15 cellular contexts compared by ENCODE assay signal in genomic region chr3:25457642-25458419, GRCh38. TPM values are rescaled to one million over a fixed set of nuclear protein-coding genes. Genes with fewer than 3 reads are reported as not detected.
DNase-seq lines count a peak whose midpoint lies in the region; ATAC-seq and TF ChIP-seq lines count a peak whose summit lies in the region.
"Had no signal": no experiment of that assay in that cellular context is flagged by ENCODE, and none has a peak within 500 bp of the region (broad histone marks: within the 10 kb centered on the region; RNA-seq: fewer than 3 reads in every experiment).

No MANE protein-coding gene starts in this region.

- TF ChIP-seq CTCF in HEK293 (tag by site-specific recombination; IDR thresholded peaks at IDR 0.05), result no peak
- no peak for TF ChIP-seq CTCF in brain microvascular endothelial cell (IDR thresholded peaks at IDR 0.05; ENCODE audit: low read depth, low read length, missing control alignments)
- TF ChIP-seq CTCF in left ventricle myocardium inferior (IDR thresholded peaks at IDR 0.05; ENCODE audit: borderline replicate concordance), result no peak
- TF ChIP-seq CTCF in gastrocnemius medialis (IDR thresholded peaks at IDR 0.05 in 4 of 5, conservative IDR thresholded peaks at IDR 0.05 in 1 of 5), result no peak

- H3K27me3 ChIP-seq in brain microvascular endothelial cell (replicated peaks) (no peaks in the 10 kb centered on the region), left ventricle myocardium inferior (ENCODE audit: low read depth) (no peaks in the 10 kb centered on the region), gastrocnemius medialis (no peaks in the 10 kb centered on the region)

- in situ Hi-C loops in brain microvascular endothelial cell (cut with HindIII; ENCODE audit: low pct_ligation_motif_present, low sequenced_read_pairs) (no loop called here), gastrocnemius medialis (cut with MboI; ENCODE audit: low sequenced_read_pairs in 4 of 4) (loop anchor here in 2 of 4 donors (25.0 kb wide), 1 partner anchor 329 kb away; the partner anchor contains the start of genes NGLY1 (in 2 of the 2) and OXSM (in 2 of the 2))

- H3K4me1 ChIP-seq in HEK293 (ENCODE audit: control insufficient read depth, insufficient read depth, low read length) (peaks cover 13% of the 10 kb centered on the region), left ventricle myocardium inferior (peaks cover 95% of the 10 kb centered on the region), gastrocnemius medialis (peaks cover 44 to 62% of the 10 kb centered on the region in 2 donors)

- ATAC-seq in gastrocnemius medialis (peak; percentile 54 to 74), GM21447 (IDR thresholded peaks at IDR 0.05; ENCODE audit: unreplicated experiment) (no peak)

- TF ChIP-seq POLR2A in gastrocnemius medialis (IDR thresholded peaks at IDR 0.05), result no peak

- no peak for DNase-seq in brain microvascular endothelial cell
- DNase-seq in left ventricle myocardium inferior, result no peak
- no peak for DNase-seq in gastrocnemius medialis
- DNase-seq in anterior cingulate cortex (lab: John Stamatoyannopoulos, UW), result no peak
- no peak for DNase-seq in GOT3 (lab: John Stamatoyannopoulos, UW)
- no peak for DNase-seq in HEK293T (ENCODE audit: extremely low spot score)
- DNase-seq: activated CD4-positive, alpha-beta memory T cell treated with anti-CD3 and anti-CD28 coated beads for 36 hours; AML-193; DMS153; NCI-H187 treated with DMSO at 0.1 percent for 48 hours; occipital lobe; T1000 had no signal

- POLR2A ChIA-PET in HEK293 (lab: Yijun Ruan, JAX), result no interaction called here
- POLR2A ChIA-PET in HEK293T (lab: Yijun Ruan, JAX), result no interaction called here

- no peaks in the 10 kb centered on the region for H3K36me3 ChIP-seq in HEK293 (ENCODE audit: control insufficient read depth in 2 of 2, insufficient read depth in 1 of 2, low read length in 2 of 2)
- H3K36me3 ChIP-seq in brain microvascular endothelial cell (replicated peaks), result peaks cover 18% of the 10 kb centered on the region
- H3K36me3 ChIP-seq in left ventricle myocardium inferior, result peaks cover 13% of the 10 kb centered on the region
- no peaks in the 10 kb centered on the region for H3K36me3 ChIP-seq in gastrocnemius medialis

- CTCF ChIA-PET in HEK293 (lab: Yijun Ruan, JAX), result interaction anchor here (0.7 kb wide), 1 partner anchor 12 kb away, joined by 3 read pairs; no protein-coding TSS in a partner anchor
- CTCF ChIA-PET in HEK293T (lab: Yijun Ruan, JAX), result no interaction called here

- no peaks in the 10 kb centered on the region for H3K9me3 ChIP-seq in HEK293 (ENCODE audit: control insufficient read depth, insufficient read depth, low read depth, low read length)
- H3K9me3 ChIP-seq in left ventricle myocardium inferior (replicated peaks), result no peaks in the 10 kb centered on the region
- no peaks in the 10 kb centered on the region for H3K9me3 ChIP-seq in gastrocnemius medialis

- H3K27ac ChIP-seq in HEK293 (ENCODE audit: extremely low read depth, low read depth, low read length), result no peak overlapping the region
- H3K27ac ChIP-seq in brain microvascular endothelial cell, result peak overlapping the region; percentile 76
- H3K27ac ChIP-seq in left ventricle myocardium inferior (replicated peaks), result peak overlapping the region; percentile 80
- H3K27ac ChIP-seq in gastrocnemius medialis, result peak overlapping the region; percentile 47 to 67 (median 52)

- H3K4me3 ChIP-seq in HEK293 (ENCODE audit: low read depth, low read length) (no peak overlapping the region), brain microvascular endothelial cell (ENCODE audit: low read depth, low read length) (no peak overlapping the region), left ventricle myocardium inferior (no peak overlapping the region), gastrocnemius medialis (no peak overlapping the region)

- intact Hi-C loops in left ventricle myocardium inferior (cut with micrococcal nuclease), result no loop called here
- intact Hi-C loops in gastrocnemius medialis (cut with DNase I; ENCODE audit: low total_unique reads), result no loop called here

TF ChIP-seq in HEK293, 187 proteins besides CTCF, POLR2A, EP300 and RAD21 (continues in another document):
- TF ChIP-seq ZNF488 (tag by site-specific recombination; IDR thresholded peaks at IDR 0.05) (no peak), ZNF629 (tag by site-specific recombination; IDR thresholded peaks at IDR 0.05) (0 out of 2 replicates have a peak, but pooled peaks have one; percentile 46), ZBTB11 (tag by site-specific recombination; conservative IDR thresholded peaks at IDR 0.05; ENCODE audit: low read depth) (no peak), ZNF843 (tag by site-specific recombination; IDR thresholded peaks at IDR 0.05) (no peak)

TF ChIP-seq in HEK293T, 16 proteins besides CTCF, POLR2A, EP300 and RAD21:
- TF ChIP-seq FOXK2 (IDR thresholded peaks at IDR 0.05) (no peak), TARDBP (IDR thresholded peaks at IDR 0.05) (no peak), SUZ12 (IDR thresholded peaks at IDR 0.05) (no peak), PKNOX1 (IDR thresholded peaks at IDR 0.05) (no peak), L3MBTL2 (conservative IDR thresholded peaks at IDR 0.05) (no peak), BHLHE40 (IDR thresholded peaks at IDR 0.05; ENCODE audit: borderline replicate concordance) (no peak), ELF4 (IDR thresholded peaks at IDR 0.05) (no peak), CTBP1 (IDR thresholded peaks at IDR 0.05; ENCODE audit: borderline replicate concordance) (no peak), ZNF384 (IDR thresholded peaks at IDR 0.05) (no peak), ARNT (IDR thresholded peaks at IDR 0.05) (no peak), LEF1 (IDR thresholded peaks at IDR 0.05; ENCODE audit: borderline replicate concordance) (no peak), FOXA1 (IDR thresholded peaks at IDR 0.05) (no peak), NFRKB (IDR thresholded peaks at IDR 0.05) (no peak), FOXM1 (IDR thresholded peaks at IDR 0.05; ENCODE audit: borderline replicate concordance) (no peak), SP1 (IDR thresholded peaks at IDR 0.05) (no peak), HDGF (IDR thresholded peaks at IDR 0.05; ENCODE audit: borderline replicate concordance) (no peak)

RNA-seq across cellular contexts. Expression of gene RARB, which starts 29.8 kb away (rescaled TPM):
- total RNA-seq in left ventricle myocardium inferior (15.6 TPM), gastrocnemius medialis (1 to 10 TPM; 1.2 to 3.0 (median 1.9) TPM)
- total RNA-seq: activated CD4-positive, alpha-beta memory T cell treated with anti-CD3 and anti-CD28 coated beads for 36 hours; activated T-helper 2 cell treated with anti-CD3 and anti-CD28 coated beads, Interferon-gamma antibody, Interleukin-2, Interleukin-4, amounts not matched to agents 10 μg/mL and 5 μg/mL and 100 μg/mL, durations not matched to agents 14 hours and 24 hours and 36 hours had no signal
